25 cellular contexts compared by ENCODE assay signal in the genomic region with DNA sequence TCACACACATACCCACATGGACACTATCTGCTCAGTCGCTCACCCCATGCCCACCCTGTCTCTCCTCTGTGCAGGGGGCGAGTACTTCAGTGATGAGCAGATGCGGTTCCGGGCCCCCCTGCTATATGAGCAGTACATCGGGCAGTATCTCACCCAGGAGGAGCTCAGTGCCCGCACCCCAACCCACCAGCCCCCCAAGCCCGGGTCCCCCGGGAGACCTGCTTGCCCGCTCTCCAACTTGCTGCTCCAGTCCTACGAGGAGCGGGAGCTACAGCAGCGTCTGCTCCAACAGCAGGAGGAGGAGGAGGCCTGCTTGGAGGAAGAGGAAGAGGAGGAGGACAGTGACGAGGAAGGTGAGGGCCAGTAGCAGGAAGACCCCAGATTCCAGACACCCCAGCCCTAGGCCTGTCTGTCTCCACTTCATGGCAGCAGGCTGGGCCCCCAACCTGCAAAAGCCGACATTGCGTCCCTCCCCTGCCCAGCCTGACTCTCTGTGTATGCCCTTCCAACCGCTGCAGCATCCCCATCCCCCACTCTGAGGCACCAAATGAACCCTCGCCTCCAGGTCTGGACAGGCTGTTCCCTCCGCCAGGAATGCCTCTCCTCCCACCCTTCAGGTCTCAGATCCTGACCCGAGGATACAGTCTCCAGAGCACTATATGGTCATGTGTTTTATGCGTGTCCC. TPM values are rescaled to one million over a fixed set of nuclear protein-coding genes. Genes with fewer than 3 reads are reported as not detected.
A peak's percentile ranks its signal among the peaks of the same experiment; 100 is the strongest.
DNase-seq lines count a peak whose midpoint lies in the region; ATAC-seq, FAIRE-seq and TF ChIP-seq lines count a peak whose summit lies in the region.
"Had no signal": no experiment of that assay in that cellular context is flagged by ENCODE, and none has a peak within 500 bp of the region (broad histone marks: within the 10 kb centered on the region; RNA-seq: fewer than 3 reads in every experiment).

No MANE protein-coding gene starts in this region.

- H2BK120ac ChIP-seq in H9 (ENCODE audit: low read depth, low read length, poor library complexity, severe bottlenecking): no peak overlapping the region

- no peak overlapping the region for H3K14ac ChIP-seq in H9 (ENCODE audit: insufficient read depth, low read length)

- H3K27me3 Mint-ChIP-seq in activated naive CD4-positive, alpha-beta T cell treated with anti-CD3 and anti-CD28 coated beads for 36 hours (ENCODE audit: low read depth): no peaks in the 10 kb centered on the region
- H3K27me3 Mint-ChIP-seq in T-cell (no peaks in the 10 kb centered on the region), H9 (ENCODE audit: low read depth) (no peaks in the 10 kb centered on the region)
- H3K27me3 Mint-ChIP-seq: naive thymus-derived CD8-positive, alpha-beta T cell had no signal

- H4K20me1 ChIP-seq in endothelial cell of umbilical vein (replicated peaks; ENCODE audit: control insufficient read depth, extremely low read depth, insufficient read depth, low read length) (no peaks in the 10 kb centered on the region), H9 (ENCODE audit: control insufficient read depth, insufficient read depth, insufficient read length) (no peaks in the 10 kb centered on the region)

- no peaks in the 10 kb centered on the region for H3K27me3 ChIP-seq in endothelial cell of umbilical vein (ENCODE audit: control insufficient read depth in 2 of 2, insufficient read depth in 2 of 2, low read length in 2 of 2)
- no peaks in the 10 kb centered on the region for H3K27me3 ChIP-seq in H9 (ENCODE audit: insufficient read depth, low read length)
- no peaks in the 10 kb centered on the region for H3K27me3 ChIP-seq in gastrocnemius medialis
- H3K27me3 ChIP-seq: BLaER1, body of pancreas, esophagus squamous epithelium, right lobe of liver, upper lobe of right lung had no signal

- TF ChIP-seq POLR2A in endothelial cell of umbilical vein (IDR thresholded peaks at IDR 0.05; ENCODE audit: low read depth, low read length): peak; percentile 22
- TF ChIP-seq POLR2A in gastrocnemius medialis (IDR thresholded peaks at IDR 0.05): no peak

- H3K9me3 ChIP-seq in endothelial cell of umbilical vein (replicated peaks; ENCODE audit: control insufficient read depth, insufficient read depth, low read length) (no peaks in the 10 kb centered on the region), H9 (ENCODE audit: control insufficient read depth, low read depth, low read length) (no peaks in the 10 kb centered on the region), gastrocnemius medialis (no peaks in the 10 kb centered on the region)
- H3K9me3 ChIP-seq: BLaER1, body of pancreas, esophagus squamous epithelium, right lobe of liver, upper lobe of right lung had no signal

- peak overlapping the region; percentile 24 for H3K27ac Mint-ChIP-seq in activated naive CD4-positive, alpha-beta T cell treated with anti-CD3 and anti-CD28 coated beads for 36 hours
- peak overlapping the region; percentile 22 to 39 for H3K27ac Mint-ChIP-seq in T-cell
- H3K27ac Mint-ChIP-seq in stimulated activated effector memory CD8-positive, alpha-beta T cell treated with anti-CD3 and anti-CD28 coated beads, Interleukin-12 subunit alpha, Interleukin-12 subunit beta, amount 100 ng/mL, for 72 hours: peak overlapping the region; percentile 97
- H3K27ac Mint-ChIP-seq in H9: peak overlapping the region in 1 of 3 experiments; percentile 89; a peak in 3 of 7 replicates
- H3K27ac Mint-ChIP-seq: activated T-cell treated with anti-CD3 and anti-CD28 coated beads, Interleukin-2, amount 50 U/mL, for 72 hours; mesothelial cell of epicardium had no signal

- no peak overlapping the region for H2BK12ac ChIP-seq in H9 (ENCODE audit: insufficient read length, low read depth, low read length)

- H2BK20ac ChIP-seq in H9 (ENCODE audit: low read depth, low read length, poor library complexity, severe bottlenecking): no peak overlapping the region

- no peak overlapping the region for H2BK5ac ChIP-seq in H9 (ENCODE audit: insufficient read length, low read length)

- H3K4me1 ChIP-seq in endothelial cell of umbilical vein (ENCODE audit: control insufficient read depth, extremely low read depth, insufficient read depth, low read length) (peaks cover 29% of the 10 kb centered on the region), H9 (ENCODE audit: insufficient read depth, low read length) (peaks cover 5% of the 10 kb centered on the region; the same call in 1 of the 2 replicates), gastrocnemius medialis (peaks cover 16 to 18% of the 10 kb centered on the region in 2 donors)

- no peak for FAIRE-seq in endothelial cell of umbilical vein (lab: Jason Lieb, UNC)
- FAIRE-seq: colon had no signal

- peaks cover 14% of the 10 kb centered on the region for H3K4me1 Mint-ChIP-seq in activated naive CD4-positive, alpha-beta T cell treated with anti-CD3 and anti-CD28 coated beads for 36 hours (ENCODE audit: low read depth)
- H3K4me1 Mint-ChIP-seq in T-cell (peaks cover 24 to 45% (median 33%) of the 10 kb centered on the region in 3 donors), H9 (peaks cover 24 to 28% of the 10 kb centered on the region in 2 experiments)
- H3K4me1 Mint-ChIP-seq in stimulated activated effector memory CD8-positive, alpha-beta T cell treated with anti-CD3 and anti-CD28 coated beads, Interleukin-12 subunit alpha, Interleukin-12 subunit beta, amount 100 ng/mL, for 72 hours: peaks cover 52% of the 10 kb centered on the region

- intact Hi-C loops in activated naive CD4-positive, alpha-beta T cell treated with anti-CD3 and anti-CD28 coated beads for 36 hours (cut with micrococcal nuclease): no loop called here
- intact Hi-C loops in endothelial cell of umbilical vein (cut with micrococcal nuclease) (loop anchor here (5.0 kb wide), 2 partner anchors 97 to 253 kb away; no protein-coding TSS in a partner anchor), gastrocnemius medialis (cut with DNase I; ENCODE audit: low total_unique reads) (no loop called here)

- H3K27ac ChIP-seq in endothelial cell of umbilical vein (ENCODE audit: insufficient read depth, low read depth, low read length) (no peak overlapping the region), H9 (ENCODE audit: insufficient read length, low read depth, low read length) (no peak overlapping the region), gastrocnemius medialis (no peak overlapping the region)
- H3K27ac ChIP-seq: BLaER1, body of pancreas, esophagus squamous epithelium, parathyroid adenoma, right lobe of liver, upper lobe of right lung had no signal

- H4K91ac ChIP-seq in H9 (ENCODE audit: insufficient read length, low read depth, low read length): no peak overlapping the region

- no peak overlapping the region for H4K8ac ChIP-seq in H9 (replicated peaks; ENCODE audit: insufficient read length, low read depth, low read length)

- peaks cover under 1% of the 10 kb centered on the region for H3K23me2 ChIP-seq in H9 (ENCODE audit: insufficient read length, low read depth, low read length, poor library complexity, severe bottlenecking)

- no peak overlapping the region for H4K5ac ChIP-seq in H9 (ENCODE audit: insufficient read length, low read depth, low read length)

- H3K4me3 ChIP-seq in endothelial cell of umbilical vein (replicated peaks in 1 of 3; ENCODE audit: insufficient read depth in 1 of 3, low read depth in 1 of 3, low read length in 3 of 3) (no peak overlapping the region), gastrocnemius medialis (no peak overlapping the region)
- H3K4me3 ChIP-seq: BLaER1, body of pancreas, esophagus squamous epithelium, right lobe of liver, upper lobe of right lung had no signal

- no peak overlapping the region for H2BK15ac ChIP-seq in H9 (ENCODE audit: low read depth, low read length)

- H3K9ac ChIP-seq in endothelial cell of umbilical vein (replicated peaks; ENCODE audit: extremely low read depth, insufficient read depth, low read length) (no peak overlapping the region), H9 (ENCODE audit: extremely low read depth, insufficient read length, low read length) (no peak overlapping the region)
- H3K9ac ChIP-seq: BLaER1, parathyroid adenoma had no signal

- H2AFZ ChIP-seq in endothelial cell of umbilical vein (ENCODE audit: low read depth, low read length) (no peak overlapping the region), H9 (ENCODE audit: low read length) (no peak overlapping the region)
- H2AFZ ChIP-seq: parathyroid adenoma had no signal

- no peak overlapping the region for H3K18ac ChIP-seq in H9 (ENCODE audit: insufficient read length, low read depth, low read length)

- H3K4ac ChIP-seq in H9 (ENCODE audit: low read depth, low read length): no peak overlapping the region

- no peak overlapping the region for H2AK5ac ChIP-seq in H9 (ENCODE audit: insufficient read length, low read length)

- H3K79me2 ChIP-seq in endothelial cell of umbilical vein (ENCODE audit: control insufficient read depth, insufficient read depth, low read length): peaks cover under 1% of the 10 kb centered on the region
- H3K79me2 ChIP-seq in H9 (ENCODE audit: insufficient read depth, low read length): no peaks in the 10 kb centered on the region

- H3K56ac ChIP-seq in H9 (ENCODE audit: insufficient read length, low read depth, low read length): no peak overlapping the region

- H3K4me3 Mint-ChIP-seq in activated naive CD4-positive, alpha-beta T cell treated with anti-CD3 and anti-CD28 coated beads for 36 hours: no peak overlapping the region
- no peak overlapping the region for H3K4me3 Mint-ChIP-seq in T-cell
- no peak overlapping the region for H3K4me3 Mint-ChIP-seq in stimulated activated effector memory CD8-positive, alpha-beta T cell treated with anti-CD3 and anti-CD28 coated beads, Interleukin-12 subunit alpha, Interleukin-12 subunit beta, amount 100 ng/mL, for 72 hours
- H3K4me3 Mint-ChIP-seq in H9: no peak overlapping the region
- H3K4me3 Mint-ChIP-seq: activated T-cell treated with anti-CD3 and anti-CD28 coated beads, Interleukin-2, amount 50 U/mL, for 72 hours; mesothelial cell of epicardium had no signal

- no peak overlapping the region for H3K23ac ChIP-seq in H9 (ENCODE audit: insufficient read length, low read depth, low read length)

- no peaks in the 10 kb centered on the region for H3K79me1 ChIP-seq in H9 (ENCODE audit: insufficient read depth, low read depth, low read length, poor library complexity, severe bottlenecking)

- H3K9me3 Mint-ChIP-seq in activated naive CD4-positive, alpha-beta T cell treated with anti-CD3 and anti-CD28 coated beads for 36 hours: no peaks in the 10 kb centered on the region
- no peaks in the 10 kb centered on the region for H3K9me3 Mint-ChIP-seq in T-cell
- no peaks in the 10 kb centered on the region for H3K9me3 Mint-ChIP-seq in stimulated activated effector memory CD8-positive, alpha-beta T cell treated with anti-CD3 and anti-CD28 coated beads, Interleukin-12 subunit alpha, Interleukin-12 subunit beta, amount 100 ng/mL, for 72 hours
- H3K9me3 Mint-ChIP-seq in H9: no peaks in the 10 kb centered on the region; a peak in 1 of 5 replicates
- H3K9me3 Mint-ChIP-seq: activated T-cell treated with anti-CD3 and anti-CD28 coated beads, Interleukin-2, amount 50 U/mL, for 72 hours; naive thymus-derived CD8-positive, alpha-beta T cell had no signal

- CTCF ChIA-PET in activated naive CD4-positive, alpha-beta T cell treated with anti-CD3 and anti-CD28 coated beads for 36 hours (lab: Charles Lee): no interaction called here
- CTCF ChIA-PET in T-cell (lab: Charles Lee) (no interaction called here), endothelial cell of umbilical vein (lab: Charles Lee) (interaction anchor here (2.2 to 3.6 kb wide), 2 partner anchors 33 to 112 kb away, joined by 7 to 65 read pairs; a partner anchor contains a TSS)

- TF ChIP-seq CTCF in endothelial cell of umbilical vein (IDR thresholded peaks at IDR 0.05; ENCODE audit: extremely low read depth in 1 of 2, insufficient read depth in 1 of 2, low read depth in 1 of 2, low read length in 2 of 2): no peak
- no peak for TF ChIP-seq CTCF in H9 (conservative IDR thresholded peaks at IDR 0.05)
- no peak for TF ChIP-seq CTCF in gastrocnemius medialis (IDR thresholded peaks at IDR 0.05 in 4 of 5, conservative IDR thresholded peaks at IDR 0.05 in 1 of 5)

- ATAC-seq in T-cell (replicated peaks in 1 of 4) (peak in 2 of 4 experiments; percentile 3 to 10), GM18502 (IDR thresholded peaks at IDR 0.05; ENCODE audit: poor library complexity, unreplicated experiment) (no peak), gastrocnemius medialis (no peak)
- no peak for ATAC-seq in stimulated activated effector memory CD8-positive, alpha-beta T cell treated with anti-CD3 and anti-CD28 coated beads, Interleukin-12 subunit alpha, Interleukin-12 subunit beta, amount 100 ng/mL, for 72 hours
- ATAC-seq: body of pancreas; left cardiac atrium; naive thymus-derived CD8-positive, alpha-beta T cell; right lobe of liver; upper lobe of right lung had no signal

- peaks cover 37% of the 10 kb centered on the region for H3K36me3 Mint-ChIP-seq in activated naive CD4-positive, alpha-beta T cell treated with anti-CD3 and anti-CD28 coated beads for 36 hours (ENCODE audit: low read depth)
- H3K36me3 Mint-ChIP-seq in T-cell: peaks cover 38% of the 10 kb centered on the region
- H3K36me3 Mint-ChIP-seq in stimulated activated effector memory CD8-positive, alpha-beta T cell treated with anti-CD3 and anti-CD28 coated beads, Interleukin-12 subunit alpha, Interleukin-12 subunit beta, amount 100 ng/mL, for 72 hours: peaks cover 100% of the 10 kb centered on the region
- H3K36me3 Mint-ChIP-seq in H9 (ENCODE audit: insufficient read depth in 1 of 3, low read depth in 3 of 3): peaks cover 25 to 65% (median 57%) of the 10 kb centered on the region in 3 experiments

- no peak for DNase-seq in activated naive CD4-positive, alpha-beta T cell treated with anti-CD3 and anti-CD28 coated beads for 36 hours
- DNase-seq in activated naive CD4-positive, alpha-beta T cell treated with anti-CD3 and anti-CD28 coated beads, Interleukin-2, amount 50 U/mL, for 16 hours: no peak
- DNase-seq in T-cell: no peak
- no peak for DNase-seq in endothelial cell of umbilical vein (ENCODE audit: low read depth, low spot score)
- no peak for DNase-seq in stimulated activated effector memory CD8-positive, alpha-beta T cell treated with anti-CD3 and anti-CD28 coated beads, Interleukin-12 subunit alpha, Interleukin-12 subunit beta, amount 100 ng/mL, for 72 hours (ENCODE audit: low spot score in 2 of 2)
- no peak for DNase-seq in H9
- DNase-seq in gastrocnemius medialis: no peak
- DNase-seq: activated CD8-positive, alpha-beta memory T cell treated with anti-CD3 and anti-CD28 coated beads for 24 hours; activated T-cell treated with anti-CD3 and anti-CD28 coated beads, Interleukin-2, amount 50 U/mL, for 72 hours; body of pancreas; effector memory CD4-positive, alpha-beta T cell; esophagus squamous epithelium; left cardiac atrium; naive thymus-derived CD8-positive, alpha-beta T cell; NCI-H1048; NCI-H187; NCI-H69; T-helper 9 cell; upper lobe of right lung had no signal

- H3K4me2 ChIP-seq in endothelial cell of umbilical vein (ENCODE audit: insufficient read depth, low read length) (no peak overlapping the region), H9 (ENCODE audit: insufficient read depth, insufficient read length, low read length) (no peak overlapping the region)
- H3K4me2 ChIP-seq: BLaER1 had no signal

- H3K36me3 ChIP-seq in endothelial cell of umbilical vein (ENCODE audit: control insufficient read depth in 2 of 2, extremely low read depth in 1 of 2, insufficient read depth in 2 of 2, low read length in 2 of 2): peaks cover 8 to 42% of the 10 kb centered on the region in 2 experiments
- H3K36me3 ChIP-seq in gastrocnemius medialis: peaks cover 3 to 62% of the 10 kb centered on the region in 2 donors

- no CpG with 5 or more reads among the region's 20 CpGs for WGBS in H9 (ENCODE audit: extremely low coverage, insufficient read length, low lambda C conversion rate)

- no peaks in the 10 kb centered on the region for H3K9me1 ChIP-seq in endothelial cell of umbilical vein (replicated peaks; ENCODE audit: control insufficient read depth, extremely low read depth, insufficient read depth, low read length)

- dilution Hi-C loops in endothelial cell of umbilical vein (cut with MboI; ENCODE audit: extremely low pct_ligation_motif_present, low sequenced_read_pairs): no loop called here

- no peak overlapping the region for H3T11ph ChIP-seq in H9 (ENCODE audit: low read length)

- in situ Hi-C loops in gastrocnemius medialis (cut with MboI; ENCODE audit: low sequenced_read_pairs in 4 of 4): no loop called here

- POLR2A ChIA-PET in T-cell (lab: Charles Lee) (no interaction called here), endothelial cell of umbilical vein (lab: Charles Lee) (no interaction called here)

- no TSS peak for BruUV-seq in endothelial cell of umbilical vein (replicated peaks; lab: Mats Ljungman, UMichigan)

RNA-seq across cellular contexts. Expression of a gene that starts 9.7 kb away (rescaled TPM):
- total RNA-seq in activated naive CD4-positive, alpha-beta T cell treated with anti-CD3 and anti-CD28 coated beads for 36 hours: 10 to 100 TPM; 14.9 to 15.8 TPM
- total RNA-seq in T-cell (10 to 100 TPM; 38.9 to 61.5 (median 55.1) TPM), endothelial cell of umbilical vein (24.2 and 27.2 TPM in 2 replicates), H9 (2021) (37.2 and 39.4 TPM in 2 replicates), gastrocnemius medialis (10 to 100 TPM in 3 of 4 donors, 1 to 10 TPM in 1; 8.6 to 15.3 (median 15.1) TPM)
- polyA plus RNA-seq in endothelial cell of umbilical vein: 19.7 and 20.7 TPM in 2 replicates
- polyA plus RNA-seq in endothelial cell of umbilical vein (2011; cell fraction: cytosol; rRNA removed): 11.1 and 12.9 TPM in 2 replicates
- polyA plus RNA-seq in endothelial cell of umbilical vein (2011; cell fraction: nucleus; rRNA removed): 13.2 TPM in 2 replicates
- polyA plus RNA-seq in endothelial cell of umbilical vein (2012): 16.7 and 18.4 TPM in 2 replicates
- polyA minus RNA-seq in endothelial cell of umbilical vein: 16.3 and 20.4 TPM in 2 replicates
- polyA minus RNA-seq in endothelial cell of umbilical vein (2011; cell fraction: cytosol; rRNA and poly(A)+ RNA removed): 7.8 TPM
- 13.1 and 19.1 TPM in 2 replicates for polyA minus RNA-seq in endothelial cell of umbilical vein (2011; cell fraction: nucleus; rRNA and poly(A)+ RNA removed)

RNA-seq across cellular contexts. Expression of a gene that starts 34.1 kb away (rescaled TPM):
- total RNA-seq in activated naive CD4-positive, alpha-beta T cell treated with anti-CD3 and anti-CD28 coated beads for 36 hours: 10 to 100 TPM; 94.4 to 95.6 TPM
- total RNA-seq in T-cell (100 to 1,000 TPM; 170 to 412 (median 206) TPM), endothelial cell of umbilical vein (250 and 294 TPM in 2 replicates), H9 (2021) (30.1 and 31.3 TPM in 2 replicates), gastrocnemius medialis (1 to 10 TPM; 1.9 to 5.2 (median 4.9) TPM)
- polyA plus RNA-seq in endothelial cell of umbilical vein: 57.7 and 64.4 TPM in 2 replicates
- 45.5 and 55.4 TPM in 2 replicates for polyA plus RNA-seq in endothelial cell of umbilical vein (2011; cell fraction: cytosol; rRNA removed)
- 60.3 and 98.2 TPM in 2 replicates for polyA plus RNA-seq in endothelial cell of umbilical vein (2011; cell fraction: nucleus; rRNA removed)
- 156 and 226 TPM in 2 replicates for polyA plus RNA-seq in endothelial cell of umbilical vein (2012)
- 39.1 and 71.3 TPM in 2 replicates for polyA minus RNA-seq in endothelial cell of umbilical vein
- 4.2 TPM for polyA minus RNA-seq in endothelial cell of umbilical vein (2011; cell fraction: cytosol; rRNA and poly(A)+ RNA removed)
- polyA minus RNA-seq in endothelial cell of umbilical vein (2011; cell fraction: nucleus; rRNA and poly(A)+ RNA removed): 35.5 and 47.3 TPM in 2 replicates

RNA-seq across cellular contexts. Expression of a gene that starts 44.3 kb away (rescaled TPM):
- 1 to 10 TPM; 3.5 to 4.1 TPM for total RNA-seq in activated naive CD4-positive, alpha-beta T cell treated with anti-CD3 and anti-CD28 coated beads for 36 hours
- total RNA-seq in T-cell (10 to 100 TPM; 15.3 to 27.9 (median 16.4) TPM), endothelial cell of umbilical vein (12.2 and 13.6 TPM in 2 replicates), H9 (2021) (4.8 and 5.2 TPM in 2 replicates), gastrocnemius medialis (1 to 10 TPM; 2.6 to 6.9 (median 4.5) TPM)
- polyA plus RNA-seq in endothelial cell of umbilical vein: 23.9 and 28.4 TPM in 2 replicates
- polyA plus RNA-seq in endothelial cell of umbilical vein (2011; cell fraction: cytosol; rRNA removed): 14.7 and 16.7 TPM in 2 replicates
- 8.2 and 9.1 TPM in 2 replicates for polyA plus RNA-seq in endothelial cell of umbilical vein (2011; cell fraction: nucleus; rRNA removed)
- polyA plus RNA-seq in endothelial cell of umbilical vein (2012): 8.9 and 13.5 TPM in 2 replicates
- polyA minus RNA-seq in endothelial cell of umbilical vein: 3.0 and 3.8 TPM in 2 replicates
- polyA minus RNA-seq in endothelial cell of umbilical vein (2011; cell fraction: cytosol; rRNA and poly(A)+ RNA removed): 2.3 TPM
- 2.4 and 2.6 TPM in 2 replicates for polyA minus RNA-seq in endothelial cell of umbilical vein (2011; cell fraction: nucleus; rRNA and poly(A)+ RNA removed)

RNA-seq across cellular contexts. Expression of a gene that starts 55.5 kb away (rescaled TPM):
- 100 to 1,000 TPM; 298 to 301 TPM for total RNA-seq in activated naive CD4-positive, alpha-beta T cell treated with anti-CD3 and anti-CD28 coated beads for 36 hours
- total RNA-seq in T-cell (100 to 1,000 TPM; 275 to 350 (median 307) TPM), endothelial cell of umbilical vein (261 TPM in 2 replicates), H9 (2021) (309 and 315 TPM in 2 replicates), gastrocnemius medialis (100 to 1,000 TPM in 1 of 4 donors, 10 to 100 TPM in 3; 49.5 to 101 (median 92.4) TPM)
- polyA plus RNA-seq in endothelial cell of umbilical vein: 80.5 and 83.2 TPM in 2 replicates
- polyA plus RNA-seq in endothelial cell of umbilical vein (2011; cell fraction: cytosol; rRNA removed): 57.0 and 68.8 TPM in 2 replicates
- 81.0 and 83.8 TPM in 2 replicates for polyA plus RNA-seq in endothelial cell of umbilical vein (2011; cell fraction: nucleus; rRNA removed)
- 144 and 151 TPM in 2 replicates for polyA plus RNA-seq in endothelial cell of umbilical vein (2012)
- polyA minus RNA-seq in endothelial cell of umbilical vein: 83.4 and 89.8 TPM in 2 replicates
- 23.2 TPM for polyA minus RNA-seq in endothelial cell of umbilical vein (2011; cell fraction: cytosol; rRNA and poly(A)+ RNA removed)
- polyA minus RNA-seq in endothelial cell of umbilical vein (2011; cell fraction: nucleus; rRNA and poly(A)+ RNA removed): 80.5 and 86.2 TPM in 2 replicates

RNA-seq across cellular contexts. Expression of a gene that starts 56.7 kb away (rescaled TPM):
- total RNA-seq in activated naive CD4-positive, alpha-beta T cell treated with anti-CD3 and anti-CD28 coated beads for 36 hours: 1 to 10 TPM; 5.6 to 5.7 TPM
- total RNA-seq in T-cell: 10 to 100 TPM in 3 of 5 donors, 1 to 10 TPM in 2; 9.9 to 14.7 (median 13.2) TPM
- 13.2 and 15.8 TPM in 2 replicates for total RNA-seq in endothelial cell of umbilical vein
- 9.0 and 12.0 TPM in 2 replicates for polyA plus RNA-seq in endothelial cell of umbilical vein
- 6.5 and 6.9 TPM in 2 replicates for polyA plus RNA-seq in endothelial cell of umbilical vein (2011; cell fraction: cytosol; rRNA removed)
- polyA plus RNA-seq in endothelial cell of umbilical vein (2011; cell fraction: nucleus; rRNA removed): 23.0 and 25.8 TPM in 2 replicates
- polyA plus RNA-seq in endothelial cell of umbilical vein (2012): 9.3 and 18.2 TPM in 2 replicates
- polyA minus RNA-seq in endothelial cell of umbilical vein: 5.6 and 11.3 TPM in 2 replicates
- polyA minus RNA-seq in endothelial cell of umbilical vein (2011; cell fraction: cytosol; rRNA and poly(A)+ RNA removed): not detected
- polyA minus RNA-seq in endothelial cell of umbilical vein (2011; cell fraction: nucleus; rRNA and poly(A)+ RNA removed): 10.9 and 15.4 TPM in 2 replicates
- total RNA-seq in H9 (2021): 5.7 and 6.1 TPM in 2 replicates
- 10 to 100 TPM in 1 of 4 donors, 1 to 10 TPM in 3; 1.6 to 13.6 (median 4.7) TPM for total RNA-seq in gastrocnemius medialis
